Comparison of ENCODE assay signal across 28 cellular contexts in genomic region chr20:37390891-37391525, GRCh38. TPM values are rescaled to one million over a fixed set of nuclear protein-coding genes. Genes with fewer than 3 reads are reported as not detected.
A peak's percentile ranks its signal among the peaks of the same experiment; 100 is the strongest.
DNase-seq lines count a peak whose midpoint lies in the region; ATAC-seq and TF ChIP-seq lines count a peak whose summit lies in the region.
"Had no signal": no experiment of that assay in that cellular context is flagged by ENCODE, and none has a peak within 500 bp of the region (broad histone marks: within the 10 kb centered on the region; RNA-seq: fewer than 3 reads in every experiment).

No MANE protein-coding gene starts in this region.

- no peaks in the 10 kb centered on the region for H3K9me3 Mint-ChIP-seq in natural killer cell treated with Interleukin-12 subunit alpha and Interleukin-12 subunit beta and Interleukin-15 and Interleukin-18, amount 100 ng/mL, for 72 hours
- H3K9me3 Mint-ChIP-seq in natural killer cell, result no peaks in the 10 kb centered on the region
- no peaks in the 10 kb centered on the region for H3K9me3 Mint-ChIP-seq in neural crest cell
- H3K9me3 Mint-ChIP-seq: activated B cell treated with CpG ODN at 0.5 μM for 24 hours; activated CD4-positive, alpha-beta memory T cell treated with anti-CD3 and anti-CD28 coated beads for 36 hours; activated naive CD8-positive, alpha-beta T cell treated with anti-CD3 and anti-CD28 coated beads, Interleukin-2, amount 10 ng/mL, durations not matched to agents 7 days and 5 days; stimulated activated memory B cell treated with anti-CD40 and anti-IgM and Interleukin-4, amounts not matched to agents 10 μg/mL and 1 μg/mL and 100 μg/mL, for 72 hours had no signal

- no peak overlapping the region for H3K4me3 ChIP-seq in coronary artery
- H3K4me3 ChIP-seq: BLaER1, smooth muscle cell, suprapubic skin had no signal

- H3K27me3 Mint-ChIP-seq in natural killer cell treated with Interleukin-12 subunit alpha and Interleukin-12 subunit beta and Interleukin-15 and Interleukin-18, amount 100 ng/mL, for 72 hours, result no peaks in the 10 kb centered on the region
- no peaks in the 10 kb centered on the region for H3K27me3 Mint-ChIP-seq in natural killer cell (ENCODE audit: low read depth in 2 of 2)
- peaks cover 3% of the 10 kb centered on the region for H3K27me3 Mint-ChIP-seq in neural crest cell (ENCODE audit: low read depth)
- H3K27me3 Mint-ChIP-seq: activated B cell treated with CpG ODN at 0.5 μM for 24 hours; activated CD4-positive, alpha-beta memory T cell treated with anti-CD3 and anti-CD28 coated beads for 36 hours; activated naive CD8-positive, alpha-beta T cell treated with anti-CD3 and anti-CD28 coated beads, Interleukin-2, amount 10 ng/mL, durations not matched to agents 7 days and 5 days; stimulated activated memory B cell treated with anti-CD40 and anti-IgM and Interleukin-4, amounts not matched to agents 10 μg/mL and 1 μg/mL and 100 μg/mL, for 72 hours had no signal

- no peak overlapping the region for H3K27ac ChIP-seq in coronary artery
- H3K27ac ChIP-seq: BLaER1, foreskin keratinocyte, suprapubic skin had no signal

- ATAC-seq in natural killer cell treated with Interleukin-12 subunit alpha and Interleukin-12 subunit beta and Interleukin-15 and Interleukin-18, amount 100 ng/mL, for 72 hours, result no peak
- ATAC-seq in natural killer cell, result no peak
- no peak for ATAC-seq in GM21528 (IDR thresholded peaks at IDR 0.05; ENCODE audit: low FRiP score, unreplicated experiment)
- ATAC-seq: foreskin keratinocyte; stimulated activated memory B cell treated with anti-CD40 and anti-IgM and Interleukin-4, amounts not matched to agents 10 μg/mL and 1 μg/mL and 100 μg/mL, for 72 hours had no signal

- TF ChIP-seq CTCF in natural killer cell (IDR thresholded peaks at IDR 0.05) (no peak), coronary artery (IDR thresholded peaks at IDR 0.05) (no peak), neural crest cell (conservative IDR thresholded peaks at IDR 0.05) (no peak)

- H3K4me3 Mint-ChIP-seq in natural killer cell treated with Interleukin-12 subunit alpha and Interleukin-12 subunit beta and Interleukin-15 and Interleukin-18, amount 100 ng/mL, for 72 hours, result no peak overlapping the region
- no peak overlapping the region for H3K4me3 Mint-ChIP-seq in natural killer cell
- peak overlapping the region; percentile 44 for H3K4me3 Mint-ChIP-seq in neural crest cell
- H3K4me3 Mint-ChIP-seq: activated B cell treated with CpG ODN at 0.5 μM for 24 hours; activated CD4-positive, alpha-beta memory T cell treated with anti-CD3 and anti-CD28 coated beads for 36 hours; activated naive CD8-positive, alpha-beta T cell treated with anti-CD3 and anti-CD28 coated beads, Interleukin-2, amount 10 ng/mL, durations not matched to agents 7 days and 5 days; stimulated activated memory B cell treated with anti-CD40 and anti-IgM and Interleukin-4, amounts not matched to agents 10 μg/mL and 1 μg/mL and 100 μg/mL, for 72 hours had no signal

- H3K4me1 Mint-ChIP-seq in natural killer cell treated with Interleukin-12 subunit alpha and Interleukin-12 subunit beta and Interleukin-15 and Interleukin-18, amount 100 ng/mL, for 72 hours (ENCODE audit: low read depth in 2 of 2), result peaks cover 0 to 5% of the 10 kb centered on the region in 2 donors
- H3K4me1 Mint-ChIP-seq in natural killer cell (no peaks in the 10 kb centered on the region), neural crest cell (peaks cover 35% of the 10 kb centered on the region)
- H3K4me1 Mint-ChIP-seq: activated naive CD8-positive, alpha-beta T cell treated with anti-CD3 and anti-CD28 coated beads, Interleukin-2, amount 10 ng/mL, durations not matched to agents 7 days and 5 days had no signal

- intact Hi-C loops in natural killer cell (cut with micrococcal nuclease), result no loop called here

- peak; percentile 15 for DNase-seq in natural killer cell treated with Interleukin-12 subunit alpha and Interleukin-12 subunit beta and Interleukin-15 and Interleukin-18, amount 100 ng/mL, for 72 hours (ENCODE audit: low spot score)
- DNase-seq in natural killer cell (no peak), coronary artery (ENCODE audit: low spot score) (peak; percentile 58), neural crest cell (ENCODE audit: low read depth, low spot score) (no peak), epidermal melanocyte (ENCODE audit: insufficient read length, low spot score) (no peak), NCI-H1105 treated with DMSO at 0.1 percent for 48 hours (lab: John Stamatoyannopoulos, UW) (no peak)
- no peak for DNase-seq in stimulated activated CD4-positive, alpha-beta T cell treated with anti-CD3 and anti-CD28 coated beads, Interleukin-1b, Interleukin-23, amount 100 ng/mL, for 48 hours
- DNase-seq: ACHN; activated B cell treated with CpG ODN at 0.5 μM for 24 hours; activated CD4-positive, alpha-beta memory T cell treated with anti-CD3 and anti-CD28 coated beads for 36 hours; activated CD8-positive, alpha-beta memory T cell treated with anti-CD3 and anti-CD28 coated beads, Interleukin-2, amount 50 U/mL, for 48 hours; activated naive CD8-positive, alpha-beta T cell treated with anti-CD3 and anti-CD28 coated beads, Interleukin-2, amount 10 ng/mL, durations not matched to agents 7 days and 5 days; COR-L47; DND-41; effector CD4-positive, alpha-beta T cell; erythroblast; foreskin keratinocyte; GOT3; Karpas-422; NCI-H187 treated with DMSO at 0.1 percent for 48 hours; NCI-H748 treated with DMSO at 0.1 percent for 48 hours; stimulated activated CD4-positive, alpha-beta T cell treated with anti-CD3 and anti-CD28 coated beads, Interleukin-4, amount 100 ng/mL, for 1 hour; T-helper 9 cell had no signal

- no peak overlapping the region for H3K27ac Mint-ChIP-seq in natural killer cell treated with Interleukin-12 subunit alpha and Interleukin-12 subunit beta and Interleukin-15 and Interleukin-18, amount 100 ng/mL, for 72 hours
- no peak overlapping the region for H3K27ac Mint-ChIP-seq in natural killer cell
- peak overlapping the region; percentile 79 for H3K27ac Mint-ChIP-seq in neural crest cell (ENCODE audit: unreplicated experiment)
- H3K27ac Mint-ChIP-seq: activated B cell treated with CpG ODN at 0.5 μM for 24 hours; activated CD4-positive, alpha-beta memory T cell treated with anti-CD3 and anti-CD28 coated beads for 36 hours; activated naive CD8-positive, alpha-beta T cell treated with anti-CD3 and anti-CD28 coated beads, Interleukin-2, amount 10 ng/mL, durations not matched to agents 7 days and 5 days; stimulated activated memory B cell treated with anti-CD40 and anti-IgM and Interleukin-4, amounts not matched to agents 10 μg/mL and 1 μg/mL and 100 μg/mL, for 72 hours had no signal

- no peaks in the 10 kb centered on the region for H3K36me3 Mint-ChIP-seq in natural killer cell treated with Interleukin-12 subunit alpha and Interleukin-12 subunit beta and Interleukin-15 and Interleukin-18, amount 100 ng/mL, for 72 hours
- H3K36me3 Mint-ChIP-seq in natural killer cell (no peaks in the 10 kb centered on the region), neural crest cell (ENCODE audit: low read depth) (peaks cover 2% of the 10 kb centered on the region)
- H3K36me3 Mint-ChIP-seq: activated CD4-positive, alpha-beta memory T cell treated with anti-CD3 and anti-CD28 coated beads for 36 hours; activated naive CD8-positive, alpha-beta T cell treated with anti-CD3 and anti-CD28 coated beads, Interleukin-2, amount 10 ng/mL, durations not matched to agents 7 days and 5 days had no signal

RNA-seq across cellular contexts. Expression of gene SRC, which starts 45.1 kb away (rescaled TPM):
- 1 to 10 TPM; 6.8 to 8.6 TPM for total RNA-seq in natural killer cell treated with Interleukin-12 subunit alpha and Interleukin-12 subunit beta and Interleukin-15 and Interleukin-18, amount 100 ng/mL, for 72 hours
- total RNA-seq in natural killer cell (10 to 100 TPM in 2 of 3 donors, 1 to 10 TPM in 1; 2.3 to 15.6 (median 10.5) TPM), neural crest cell (58.6 and 60.4 TPM in 2 replicates)

Comparison
In these comparisons a context has a peak if more than half of its experiments do, and no peak if none do; other contexts are left out.
1. DNase-seq: peak in natural killer cell treated with Interleukin-12 subunit alpha and Interleukin-12 subunit beta and Interleukin-15 and Interleukin-18, amount 100 ng/mL, for 72 hours (single experiment) and coronary artery (single experiment); none in natural killer cell (single experiment), neural crest cell (single experiment), stimulated activated CD4-positive, alpha-beta T cell treated with anti-CD3 and anti-CD28 coated beads, Interleukin-1b, Interleukin-23, amount 100 ng/mL, for 48 hours (single experiment), epidermal melanocyte (single experiment) and NCI-H1105 treated with DMSO at 0.1 percent for 48 hours (single experiment).